In genomic region chr17:49266233-49266632, GRCh38 we compare ENCODE assay signal across 17 cellular contexts. TPM values are rescaled to one million over a fixed set of nuclear protein-coding genes. Genes with fewer than 3 reads are reported as not detected.
DNase-seq lines count a peak whose midpoint lies in the region; ATAC-seq and TF ChIP-seq lines count a peak whose summit lies in the region.
"Had no signal": no experiment of that assay in that cellular context is flagged by ENCODE, and none has a peak within 500 bp of the region (broad histone marks: within the 10 kb centered on the region; RNA-seq: fewer than 3 reads in every experiment).

No MANE protein-coding gene starts in this region.

- no peak overlapping the region for H3K9ac ChIP-seq in mammary epithelial cell (ENCODE audit: insufficient read depth, low read length)

- peak overlapping the region; percentile 72 for H2AFZ ChIP-seq in mammary epithelial cell (ENCODE audit: low read depth, low read length)
- H2AFZ ChIP-seq: GM23338 had no signal

- dilution Hi-C loops in mammary epithelial cell (cut with HindIII; ENCODE audit: low sequenced_read_pairs): no loop called here

- in situ Hi-C loops in mammary epithelial cell (cut with MboI; ENCODE audit: low sequenced_read_pairs in 2 of 2): no loop called here

- H3K4me3 ChIP-seq in mammary epithelial cell (replicated peaks in 1 of 3; ENCODE audit: insufficient read depth in 1 of 3, low read depth in 2 of 3, low read length in 3 of 3): no peak overlapping the region
- no peak overlapping the region for H3K4me3 ChIP-seq in breast epithelium
- no peak overlapping the region for H3K4me3 ChIP-seq in gastroesophageal sphincter
- H3K4me3 ChIP-seq: A549, GM23338 had no signal

- H3K27ac ChIP-seq in mammary epithelial cell (ENCODE audit: insufficient read depth, low read depth, low read length): no peak overlapping the region
- H3K27ac ChIP-seq in breast epithelium: no peak overlapping the region
- H3K27ac ChIP-seq in gastroesophageal sphincter: no peak overlapping the region
- H3K27ac ChIP-seq: 22Rv1, A549, C4-2B had no signal

- H3K4me2 ChIP-seq in mammary epithelial cell (ENCODE audit: insufficient read depth, low read depth, low read length): peak overlapping the region; percentile 17
- H3K4me2 ChIP-seq: A549, GM23338 had no signal

- H3K27me3 ChIP-seq in mammary epithelial cell (ENCODE audit: insufficient read depth, low read length) (no peaks in the 10 kb centered on the region), breast epithelium (no peaks in the 10 kb centered on the region), gastroesophageal sphincter (peaks cover 16% of the 10 kb centered on the region)

- H3K36me3 ChIP-seq in mammary epithelial cell (ENCODE audit: insufficient read depth, low read length) (no peaks in the 10 kb centered on the region), breast epithelium (no peaks in the 10 kb centered on the region), gastroesophageal sphincter (no peaks in the 10 kb centered on the region)

- no peak for TF ChIP-seq CTCF in mammary epithelial cell (conservative IDR thresholded peaks at IDR 0.05 in 1 of 2, IDR thresholded peaks at IDR 0.05 in 1 of 2; ENCODE audit: extremely low read depth in 1 of 2, insufficient read depth in 1 of 2, low read depth in 1 of 2, low read length in 2 of 2)
- TF ChIP-seq CTCF in breast epithelium (IDR thresholded peaks at IDR 0.05): no peak
- no peak for TF ChIP-seq CTCF in neural crest cell (conservative IDR thresholded peaks at IDR 0.05)
- no peak for TF ChIP-seq CTCF in gastroesophageal sphincter (IDR thresholded peaks at IDR 0.05)

- peak overlapping the region; percentile 35 for H3K27ac Mint-ChIP-seq in neural crest cell (ENCODE audit: unreplicated experiment)
- H3K27ac Mint-ChIP-seq: CD4-positive, alpha-beta T cell; GM23338; HFFc6 had no signal

- H3K27me3 Mint-ChIP-seq in neural crest cell (ENCODE audit: low read depth): peaks cover 6% of the 10 kb centered on the region

- CTCF ChIA-PET in mammary epithelial cell (lab: Charles Lee; ENCODE audit: low non-redundant PET): no interaction called here

- no peaks in the 10 kb centered on the region for H3K36me3 Mint-ChIP-seq in neural crest cell (ENCODE audit: low read depth)

- peaks cover 2% of the 10 kb centered on the region for H3K4me1 Mint-ChIP-seq in neural crest cell

- ATAC-seq in esophagus mucosa (peak; percentile 68), gastroesophageal sphincter (no peak)
- ATAC-seq: GM23338, HCT116 had no signal

- intact Hi-C loops in mammary epithelial cell (cut with micrococcal nuclease) (no loop called here), breast epithelium (cut with DNase I; ENCODE audit: low total_unique reads) (no loop called here)

- no peaks in the 10 kb centered on the region for H3K9me3 Mint-ChIP-seq in neural crest cell
- H3K9me3 Mint-ChIP-seq: CD4-positive, alpha-beta T cell; GM23338; HFFc6 had no signal

- peaks cover 8% of the 10 kb centered on the region for H3K4me1 ChIP-seq in mammary epithelial cell (ENCODE audit: insufficient read depth, low read length)
- no peaks in the 10 kb centered on the region for H3K4me1 ChIP-seq in breast epithelium
- H3K4me1 ChIP-seq in gastroesophageal sphincter: peaks cover 0 to 1% (median 0%) of the 10 kb centered on the region in 3 donors
- H3K4me1 ChIP-seq: A549 had no signal

- H3K9me3 ChIP-seq in mammary epithelial cell (replicated peaks; ENCODE audit: insufficient read depth, low read length) (no peaks in the 10 kb centered on the region), breast epithelium (no peaks in the 10 kb centered on the region), gastroesophageal sphincter (no peaks in the 10 kb centered on the region)
- H3K9me3 ChIP-seq: A549 had no signal

- no peak for TF ChIP-seq EP300 in gastroesophageal sphincter (IDR thresholded peaks at IDR 0.05)

- no peak overlapping the region for H3K4me3 Mint-ChIP-seq in neural crest cell
- H3K4me3 Mint-ChIP-seq: CD4-positive, alpha-beta T cell; GM23338; HFFc6 had no signal

- DNase-seq in mammary epithelial cell: peak; percentile 64
- DNase-seq in breast epithelium (ENCODE audit: low spot score in 2 of 2): no peak
- no peak for DNase-seq in neural crest cell (ENCODE audit: low read depth, low spot score)
- no peak for DNase-seq in NCI-H2196 (lab: John Stamatoyannopoulos, UW; ENCODE audit: unreplicated experiment)
- DNase-seq in DMS114 treated with DMSO at 0.1 percent for 48 hours (lab: John Stamatoyannopoulos, UW; ENCODE audit: unreplicated experiment): no peak
- DNase-seq: AML-193; CD4-positive, alpha-beta T cell; DMS79 treated with DMSO at 0.1 percent for 48 hours; GF-D8; HFFc6 had no signal

- 9% methylated on average over 2 of the region's 2 CpGs for WGBS in mammary epithelial cell (ENCODE audit: low coverage, missing lambda C conversion rate)
- WGBS in gastroesophageal sphincter (ENCODE audit: low coverage in 1 of 2), 2 donors: no CpG with 5 or more reads among the region's 2 CpGs

- no TSS peak for BruUV-seq in mammary epithelial cell (replicated peaks; lab: Mats Ljungman, UMichigan)

- no peaks in the 10 kb centered on the region for H3K79me2 ChIP-seq in mammary epithelial cell (ENCODE audit: insufficient read depth, low read length)

- TF ChIP-seq POLR2A in breast epithelium (IDR thresholded peaks at IDR 0.05) (no peak), gastroesophageal sphincter (IDR thresholded peaks at IDR 0.05) (no peak)

- no peaks in the 10 kb centered on the region for H4K20me1 ChIP-seq in mammary epithelial cell (ENCODE audit: insufficient read depth, low read length)

RNA-seq across cellular contexts. Expression of gene PHOSPHO1, which starts 35.6 kb away (rescaled TPM):
- total RNA-seq in mammary epithelial cell (under 1 TPM in 1 of 2 donors, not detected in 1; 0.56 TPM), breast epithelium (under 1 TPM in 2 of 3 donors, not detected in 1; 0.33 to 0.88 TPM), esophagus mucosa (0.20 TPM), neural crest cell (not detected in 2 replicates), gastroesophageal sphincter (under 1 TPM in 3 of 4 donors, not detected in 1; 0.13 to 0.92 (median 0.39) TPM)
- 0.09 TPM for polyA plus RNA-seq in mammary epithelial cell
- polyA minus RNA-seq in mammary epithelial cell: not detected
- total RNA-seq: CD4-positive, alpha-beta T cell had no signal

RNA-seq across cellular contexts. Expression of gene ABI3, which starts 55.7 kb away (rescaled TPM):
- not detected for total RNA-seq in mammary epithelial cell
- polyA plus RNA-seq in mammary epithelial cell: not detected
- polyA minus RNA-seq in mammary epithelial cell: not detected
- total RNA-seq in breast epithelium: 1 to 10 TPM; 1.9 to 5.2 (median 5.1) TPM
- 2.7 TPM for total RNA-seq in esophagus mucosa
- total RNA-seq in neural crest cell: 0.64 and 1.0 TPM in 2 replicates
- total RNA-seq in gastroesophageal sphincter: 1 to 10 TPM; 1.1 to 6.6 (median 5.0) TPM
- polyA plus RNA-seq: A549 had no signal

RNA-seq across cellular contexts. Expression of gene GNGT2, which starts 55.9 kb away (rescaled TPM):
- total RNA-seq in mammary epithelial cell (not detected), breast epithelium (under 1 TPM in 2 of 3 donors, not detected in 1; 0.48 to 0.66 TPM), esophagus mucosa (0.28 TPM), neural crest cell (not detected in 2 replicates), gastroesophageal sphincter (1 to 10 TPM in 2 of 4 donors, not detected in 2; 1.2 TPM)
- not detected for polyA plus RNA-seq in mammary epithelial cell
- polyA minus RNA-seq in mammary epithelial cell: not detected
- total RNA-seq: HFFc6 had no signal
